15 cellular contexts compared by ENCODE assay signal in genomic region chr14:31770271-31770670, GRCh38.
DNase-seq lines count a peak whose midpoint lies in the region; ATAC-seq, FAIRE-seq and TF ChIP-seq lines count a peak whose summit lies in the region.
"Had no signal": no experiment of that assay in that cellular context is flagged by ENCODE, and none has a peak within 500 bp of the region (broad histone marks: within the 10 kb centered on the region; RNA-seq: fewer than 3 reads in every experiment).

No MANE protein-coding gene starts in this region.

- H3K27me3 Mint-ChIP-seq in MCF 10A (ENCODE audit: insufficient read depth, unreplicated experiment) (no peaks in the 10 kb centered on the region), osteocyte (ENCODE audit: unreplicated experiment) (no peaks in the 10 kb centered on the region)

- H3K36me3 Mint-ChIP-seq in MCF 10A (ENCODE audit: insufficient read depth, unreplicated experiment) (no peaks in the 10 kb centered on the region), osteocyte (ENCODE audit: unreplicated experiment) (no peaks in the 10 kb centered on the region)

- H3K27ac ChIP-seq in breast epithelium (no peak overlapping the region), K562 (ENCODE audit: extremely low read depth, low read depth, low read length) (no peak overlapping the region), upper lobe of right lung (no peak overlapping the region), MM.1S (ENCODE audit: low read length) (no peak overlapping the region)
- H3K27ac ChIP-seq: testis had no signal

- TF ChIP-seq EP300 in K562 (IDR thresholded peaks at IDR 0.05; ENCODE audit: low read length) = no peak

- TF ChIP-seq RAD21 in K562 (CRISPR knock-in tag; conservative IDR thresholded peaks at IDR 0.05 in 1 of 2, IDR thresholded peaks at IDR 0.05 in 1 of 2) = no peak

- CTCF ChIA-PET in MCF 10A (lab: Yijun Ruan, JAX) = interaction anchor here (0.7 kb wide), 2 partner anchors 19 to 313 kb away, joined by 5 read pairs; no protein-coding TSS in a partner anchor
- CTCF ChIA-PET in K562 (lab: Yijun Ruan, JAX; ENCODE audit: low intra/inter-chr PET ratio) = no interaction called here

- TF ChIP-seq CTCF in MCF 10A (IDR thresholded peaks at IDR 0.05; ENCODE audit: unreplicated experiment) (no peak), breast epithelium (IDR thresholded peaks at IDR 0.05) (no peak), K562 (IDR thresholded peaks at IDR 0.05 in 2 of 3, conservative IDR thresholded peaks at IDR 0.05 in 1 of 3; ENCODE audit: insufficient read depth in 2 of 3, low read depth in 1 of 3, low read length in 3 of 3) (no peak), upper lobe of right lung (IDR thresholded peaks at IDR 0.05) (no peak), osteocyte (IDR thresholded peaks at IDR 0.05) (no peak), MM.1S (IDR thresholded peaks at IDR 0.05; ENCODE audit: low read length) (no peak)

- H3K4me2 ChIP-seq in K562 (ENCODE audit: insufficient read depth, low read length) (no peak overlapping the region), MM.1S (ENCODE audit: low read depth, low read length) (no peak overlapping the region)

- POLR2A ChIA-PET in MCF 10A (lab: Yijun Ruan, JAX) = interaction anchor here (0.7 kb wide), 2 partner anchors 33 to 138 kb away, joined by 3 read pairs; no protein-coding TSS in a partner anchor
- POLR2A ChIA-PET in K562 (lab: Yijun Ruan, JAX) = no interaction called here

- TF ChIP-seq POLR2A in breast epithelium (IDR thresholded peaks at IDR 0.05) (no peak), K562 (conservative IDR thresholded peaks at IDR 0.05) (no peak)

- H3F3A ChIP-seq in MM.1S (ENCODE audit: insufficient read depth, low read length) = no peaks in the 10 kb centered on the region

- H3K79me2 ChIP-seq in K562 (ENCODE audit: control insufficient read depth, insufficient read depth, low read length) = no peaks in the 10 kb centered on the region
- no peaks in the 10 kb centered on the region for H3K79me2 ChIP-seq in MM.1S (ENCODE audit: low read length)

- in situ Hi-C loops in K562 (cut with MboI) = no loop called here

- no peaks in the 10 kb centered on the region for H3K9me1 ChIP-seq in K562 (ENCODE audit: control insufficient read depth, insufficient read depth, low read length)

- H2AFZ ChIP-seq in K562 (ENCODE audit: low read depth, low read length) (no peak overlapping the region), MM.1S (ENCODE audit: low read length) (no peak overlapping the region)

- WGBS in K562 (ENCODE audit: insufficient coverage, low coverage, missing lambda C conversion rate) = 14% methylated on average over 4 of the region's 4 CpGs

- H3K4me1 ChIP-seq in breast epithelium (no peaks in the 10 kb centered on the region), K562 (replicated peaks in 1 of 2; ENCODE audit: control insufficient read depth in 2 of 2, insufficient read depth in 2 of 2, low read length in 2 of 2) (no peaks in the 10 kb centered on the region), upper lobe of right lung (no peaks in the 10 kb centered on the region), MM.1S (ENCODE audit: low read length) (no peaks in the 10 kb centered on the region)
- H3K4me1 ChIP-seq: HAP-1 had no signal

- BruUV-seq in MCF 10A (replicated peaks; lab: Mats Ljungman, UMichigan) (no TSS peak), K562 (replicated peaks; lab: Mats Ljungman, UMichigan) (no TSS peak)

- H3K9ac ChIP-seq in K562 (ENCODE audit: insufficient read depth in 1 of 2, low read depth in 2 of 2, low read length in 2 of 2) = no peak overlapping the region
- no peak overlapping the region for H3K9ac ChIP-seq in MM.1S (ENCODE audit: low read length)

- ATAC-seq in K562 = no peak
- ATAC-seq in left ventricle myocardium superior = peak; percentile 77
- peak; percentile 75 for ATAC-seq in upper lobe of right lung
- ATAC-seq in HG03469 (IDR thresholded peaks at IDR 0.05; ENCODE audit: unreplicated experiment) = no peak
- ATAC-seq: left lobe of liver had no signal

- H3K27me3 ChIP-seq in breast epithelium (no peaks in the 10 kb centered on the region), K562 (ENCODE audit: control insufficient read depth in 2 of 2, insufficient read depth in 2 of 2, low read length in 2 of 2) (no peaks in the 10 kb centered on the region), upper lobe of right lung (no peaks in the 10 kb centered on the region), MM.1S (replicated peaks; ENCODE audit: insufficient read depth, low read length) (no peaks in the 10 kb centered on the region)
- H3K27me3 ChIP-seq: testis had no signal

- H3K4me1 Mint-ChIP-seq in MCF 10A (ENCODE audit: insufficient read depth, unreplicated experiment) (peaks cover 8% of the 10 kb centered on the region), osteocyte (ENCODE audit: unreplicated experiment) (no peaks in the 10 kb centered on the region)

- H3K36me3 ChIP-seq in breast epithelium = no peaks in the 10 kb centered on the region
- H3K36me3 ChIP-seq in K562 (ENCODE audit: control insufficient read depth, insufficient read depth, low read length) = no peaks in the 10 kb centered on the region
- no peaks in the 10 kb centered on the region for H3K36me3 ChIP-seq in upper lobe of right lung
- no peaks in the 10 kb centered on the region for H3K36me3 ChIP-seq in MM.1S (replicated peaks; ENCODE audit: insufficient read depth, low read length)
- H3K36me3 ChIP-seq: HAP-1 had no signal

- H4K20me1 ChIP-seq in K562 (replicated peaks; ENCODE audit: control insufficient read depth, insufficient read depth, low read length) = no peaks in the 10 kb centered on the region
- no peaks in the 10 kb centered on the region for H4K20me1 ChIP-seq in MM.1S (ENCODE audit: insufficient read depth, low read length)

- intact Hi-C loops in MCF 10A (cut with micrococcal nuclease) = no loop called here
- intact Hi-C loops in breast epithelium (cut with DNase I; ENCODE audit: low total_unique reads) = no loop called here
- intact Hi-C loops in K562 (cut with micrococcal nuclease) = no loop called here
- intact Hi-C loops in left ventricle myocardium superior (cut with micrococcal nuclease) = loop anchor here (2.0 kb wide), 1 partner anchor 45 kb away; no protein-coding TSS in a partner anchor
- intact Hi-C loops in upper lobe of right lung (cut with DNase I) = no loop called here

- H3K4me3 ChIP-seq in breast epithelium = no peak overlapping the region
- no peak overlapping the region for H3K4me3 ChIP-seq in K562
- no peak overlapping the region for H3K4me3 ChIP-seq in upper lobe of right lung
- H3K4me3 ChIP-seq in MM.1S (ENCODE audit: low read length) = no peak overlapping the region
- H3K4me3 ChIP-seq: HAP-1, testis had no signal

- H3K9me2 ChIP-seq in MM.1S (replicated peaks; ENCODE audit: insufficient read depth, low read length) = no peaks in the 10 kb centered on the region

- H3K9me3 ChIP-seq in breast epithelium = no peaks in the 10 kb centered on the region
- H3K9me3 ChIP-seq in K562 (replicated peaks; ENCODE audit: control insufficient read depth, insufficient read depth, low read depth, low read length) = no peaks in the 10 kb centered on the region
- H3K9me3 ChIP-seq in upper lobe of right lung = no peaks in the 10 kb centered on the region
- no peaks in the 10 kb centered on the region for H3K9me3 ChIP-seq in MM.1S (replicated peaks; ENCODE audit: insufficient read depth, low read length)
- H3K9me3 ChIP-seq: HAP-1, testis had no signal

- H3K27ac Mint-ChIP-seq in MCF 10A (ENCODE audit: low read depth, unreplicated experiment) (no peak overlapping the region), osteocyte (ENCODE audit: unreplicated experiment) (no peak overlapping the region)

- DNase-seq in MCF 10A (ENCODE audit: unreplicated experiment) (peak; percentile 22), breast epithelium (ENCODE audit: low spot score in 2 of 2) (no peak), K562 (ENCODE audit: extremely low read depth in 1 of 4, low spot score in 3 of 4) (no peak), left ventricle myocardium superior (no peak), upper lobe of right lung (no peak), osteocyte (ENCODE audit: extremely low spot score, unreplicated experiment) (no peak), MM.1S (no peak)
- DNase-seq: glutamatergic neuron, NCI-H1105 treated with DMSO at 0.1 percent for 48 hours, NCI-H446 treated with DMSO at 0.1 percent for 48 hours, testis had no signal

- H3K4me3 Mint-ChIP-seq in MCF 10A (ENCODE audit: unreplicated experiment) (no peak overlapping the region), osteocyte (ENCODE audit: unreplicated experiment) (no peak overlapping the region)
- H3K4me3 Mint-ChIP-seq: neural crest cell had no signal

- FAIRE-seq in K562 (lab: Jason Lieb, UNC) = no peak

- H3K9me3 Mint-ChIP-seq in MCF 10A (ENCODE audit: unreplicated experiment) (no peaks in the 10 kb centered on the region), osteocyte (ENCODE audit: unreplicated experiment) (no peaks in the 10 kb centered on the region)

TF ChIP-seq in K562, 482 proteins besides CTCF, POLR2A, EP300 and RAD21:
- TF ChIP-seq FOXK1 (CRISPR knock-in tag; IDR thresholded peaks at IDR 0.05; ENCODE audit: borderline replicate concordance) (no peak), CEBPB (tag; IDR thresholded peaks at IDR 0.05) (0 out of 2 replicates have a peak, but pooled peaks have one; percentile 20)
TF ChIP-seq in K562: peak in this region for 1.

Comparison
In these comparisons a context has a peak if more than half of its experiments do, and no peak if none do; other contexts are left out.
1. ATAC-seq: peak in left ventricle myocardium superior (single experiment) and upper lobe of right lung (single experiment); none in K562 (single experiment) and HG03469 (single experiment).